In genomic region chr10:6136215-6137201, GRCh38 we compare ENCODE assay signal across 8 cellular contexts.
DNase-seq lines count a peak whose midpoint lies in the region; ATAC-seq lines count a peak whose summit lies in the region.

No MANE protein-coding gene starts in this region.

- peak overlapping the region; percentile 94 for H3K27ac Mint-ChIP-seq in activated naive CD8-positive, alpha-beta T cell treated with anti-CD3 and anti-CD28 coated beads, Interleukin-2, amount 50 U/mL, for 24 hours

- no peaks in the 10 kb centered on the region for H3K36me3 Mint-ChIP-seq in activated naive CD8-positive, alpha-beta T cell treated with anti-CD3 and anti-CD28 coated beads, Interleukin-2, amount 50 U/mL, for 24 hours (ENCODE audit: low read depth)

- peaks cover 8% of the 10 kb centered on the region for H3K27me3 Mint-ChIP-seq in activated naive CD8-positive, alpha-beta T cell treated with anti-CD3 and anti-CD28 coated beads, Interleukin-2, amount 50 U/mL, for 24 hours

- ATAC-seq in GM19351 (IDR thresholded peaks at IDR 0.05; ENCODE audit: unreplicated experiment) (peak; percentile 58), HG03565 (IDR thresholded peaks at IDR 0.05; ENCODE audit: unreplicated experiment) (peak; percentile 47)
- ATAC-seq in activated naive CD8-positive, alpha-beta T cell treated with anti-CD3 and anti-CD28 coated beads, Interleukin-2, amount 50 U/mL, for 24 hours = peak; percentile 90

- H3K4me3 Mint-ChIP-seq in activated naive CD8-positive, alpha-beta T cell treated with anti-CD3 and anti-CD28 coated beads, Interleukin-2, amount 50 U/mL, for 24 hours = peak overlapping the region; percentile 60

- DNase-seq in ACHN = peak; percentile 45
- DNase-seq in activated naive CD8-positive, alpha-beta T cell treated with anti-CD3 and anti-CD28 coated beads, Interleukin-2, amount 50 U/mL, for 24 hours = peak; percentile 72
- peak; percentile 51 for DNase-seq in stimulated activated CD8-positive, alpha-beta memory T cell treated with anti-CD3 and anti-CD28 coated beads, Interleukin-12 subunit alpha, Interleukin-12 subunit beta, amount 100 ng/mL, for 24 hours (ENCODE audit: extremely low read depth)
- no peak for DNase-seq in DMS79 treated with DMSO at 0.1 percent for 48 hours (lab: John Stamatoyannopoulos, UW)
- no peak for DNase-seq in UCSD-AML1 (lab: John Stamatoyannopoulos, UW; ENCODE audit: unreplicated experiment)
- DNase-seq in cerebellar nuclear complex (lab: John Stamatoyannopoulos, UW) = no peak

- in situ Hi-C loops in ACHN (cut with HindIII; ENCODE audit: low pct_ligation_motif_present, low pct_unique_long_range_greater_than_20kb, low sequenced_read_pairs) = no loop called here

- peaks cover 64% of the 10 kb centered on the region for H3K4me1 Mint-ChIP-seq in activated naive CD8-positive, alpha-beta T cell treated with anti-CD3 and anti-CD28 coated beads, Interleukin-2, amount 50 U/mL, for 24 hours

- no peaks in the 10 kb centered on the region for H3K9me3 Mint-ChIP-seq in activated naive CD8-positive, alpha-beta T cell treated with anti-CD3 and anti-CD28 coated beads, Interleukin-2, amount 50 U/mL, for 24 hours

Comparison
In these comparisons a context has a peak if more than half of its experiments do, and no peak if none do; other contexts are left out.
1. DNase-seq: peak in ACHN (single experiment), activated naive CD8-positive, alpha-beta T cell treated with anti-CD3 and anti-CD28 coated beads, Interleukin-2, amount 50 U/mL, for 24 hours (single experiment) and stimulated activated CD8-positive, alpha-beta memory T cell treated with anti-CD3 and anti-CD28 coated beads, Interleukin-12 subunit alpha, Interleukin-12 subunit beta, amount 100 ng/mL, for 24 hours (single experiment); none in DMS79 treated with DMSO at 0.1 percent for 48 hours (single experiment), UCSD-AML1 (single experiment) and cerebellar nuclear complex (0 of 2).
2. Peak in every context shown above with its lines, with median percentiles within 50 percentile points of each other: ATAC-seq.